In the genomic region with DNA sequence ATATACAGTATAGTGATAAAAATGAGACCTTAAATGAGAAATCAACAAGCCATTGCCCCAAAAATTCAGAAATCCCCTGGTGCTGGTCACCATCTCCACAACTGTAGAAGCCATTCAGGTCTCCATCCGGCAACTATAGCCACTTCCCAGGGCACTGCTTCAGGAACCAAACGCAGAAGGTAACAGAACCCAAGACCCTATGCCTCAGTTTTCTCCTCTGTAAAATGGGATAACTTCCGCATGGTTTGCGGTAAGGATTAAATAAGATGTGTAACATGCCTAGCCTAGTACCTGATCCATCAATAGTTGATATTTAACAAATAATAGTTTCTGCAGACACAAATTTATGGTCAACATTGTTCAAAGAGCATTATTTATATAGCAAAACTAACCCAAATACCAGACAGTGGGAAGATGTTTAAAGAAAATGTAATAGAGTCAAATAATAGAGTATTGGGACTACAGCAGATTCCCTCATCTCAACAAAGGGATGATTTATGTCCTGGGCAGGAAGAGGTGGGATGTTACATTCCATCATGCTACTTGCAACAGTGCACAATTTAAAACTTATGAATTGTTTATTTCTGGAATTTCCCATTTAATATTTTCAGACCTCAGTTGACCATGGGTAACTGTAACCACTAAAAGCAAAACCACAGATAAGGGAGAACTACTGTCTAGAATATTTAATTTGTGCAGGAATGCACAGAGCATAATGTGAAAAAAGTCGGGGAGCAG, we compare ENCODE assay signal across 18 cellular contexts. TPM values are rescaled to one million over a fixed set of nuclear protein-coding genes. Genes with fewer than 3 reads are reported as not detected.
DNase-seq lines count a peak whose midpoint lies in the region; ATAC-seq and TF ChIP-seq lines count a peak whose summit lies in the region.
"Had no signal": no experiment of that assay in that cellular context is flagged by ENCODE, and none has a peak within 500 bp of the region (broad histone marks: within the 10 kb centered on the region; RNA-seq: fewer than 3 reads in every experiment).

No MANE protein-coding gene starts in this region.

- H3K36me3 Mint-ChIP-seq in activated CD8-positive, alpha-beta memory T cell treated with anti-CD3 and anti-CD28 coated beads, Interleukin-2, amount 10 ng/mL, durations not matched to agents 7 days and 5 days, result peaks cover 49% of the 10 kb centered on the region
- H3K36me3 Mint-ChIP-seq in endothelial cell (ENCODE audit: low read depth, unreplicated experiment), result peaks cover 12% of the 10 kb centered on the region

- peaks cover 69% of the 10 kb centered on the region for H3K4me1 ChIP-seq in OCI-LY1 (ENCODE audit: insufficient read depth, low read length, severe bottlenecking)
- H3K4me1 ChIP-seq in spleen, result peaks cover 63 to 100% (median 98%) of the 10 kb centered on the region in 6 donors

- intact Hi-C loops in spleen (cut with DNase I; ENCODE audit: low total_unique reads), result no loop called here

- no peak overlapping the region for H3K4me3 ChIP-seq in OCI-LY1 (ENCODE audit: low read depth, low read length, poor library complexity, severe bottlenecking)
- H3K4me3 ChIP-seq in spleen, result peak overlapping the region in 1 of 8 donors; percentile 1
- H3K4me3 ChIP-seq: Peyer's patch had no signal

- WGBS in spleen, 5 donors, result 84 to 87% (median 86%) methylated on average over 5 of the region's 5 CpGs

- H3K9me3 ChIP-seq in OCI-LY1 (ENCODE audit: low read length) (no peaks in the 10 kb centered on the region), spleen (no peaks in the 10 kb centered on the region)
- H3K9me3 ChIP-seq: Peyer's patch had no signal

- H3K36me3 ChIP-seq in OCI-LY1 (ENCODE audit: insufficient read depth, low read length), result peaks cover 14% of the 10 kb centered on the region
- H3K36me3 ChIP-seq in spleen, result peaks cover 0 to 25% (median 0%) of the 10 kb centered on the region in 6 donors
- H3K36me3 ChIP-seq: Peyer's patch had no signal

- H3K4me3 Mint-ChIP-seq in activated CD8-positive, alpha-beta memory T cell treated with anti-CD3 and anti-CD28 coated beads, Interleukin-2, amount 10 ng/mL, durations not matched to agents 7 days and 5 days, result no peak overlapping the region
- peak overlapping the region; percentile 42 for H3K4me3 Mint-ChIP-seq in endothelial cell (ENCODE audit: unreplicated experiment)
- H3K4me3 Mint-ChIP-seq: dendritic cell treated with granulocyte-macrophage colony-stimulating factor and Interleukin-4, amounts not matched to agents 40 ng/mL and 50 ng/mL, for 4 days; neural crest cell had no signal

- H3K27ac ChIP-seq in OCI-LY1 (ENCODE audit: low read depth, low read length, poor library complexity, severe bottlenecking) (peak overlapping the region; percentile 65), spleen (peak overlapping the region in 7 of 8 donors; percentile 8 to 87 (median 68))
- H3K27ac ChIP-seq: Peyer's patch had no signal

- H3K79me2 ChIP-seq in OCI-LY1 (ENCODE audit: insufficient read depth, low read length), result peaks cover 36% of the 10 kb centered on the region

- H3K27ac Mint-ChIP-seq in activated CD8-positive, alpha-beta memory T cell treated with anti-CD3 and anti-CD28 coated beads, Interleukin-2, amount 10 ng/mL, durations not matched to agents 7 days and 5 days, result peak overlapping the region; percentile 32
- no peak overlapping the region for H3K27ac Mint-ChIP-seq in endothelial cell (ENCODE audit: unreplicated experiment)
- H3K27ac Mint-ChIP-seq: dendritic cell treated with granulocyte-macrophage colony-stimulating factor and Interleukin-4, amounts not matched to agents 40 ng/mL and 50 ng/mL, for 4 days had no signal

- H3K9ac ChIP-seq in OCI-LY1 (ENCODE audit: low read length), result no peak overlapping the region; the same call in 1 of the 2 replicates

- no peaks in the 10 kb centered on the region for H3K9me2 ChIP-seq in OCI-LY1 (ENCODE audit: low read depth, low read length)

- no peaks in the 10 kb centered on the region for H3K9me3 Mint-ChIP-seq in activated CD8-positive, alpha-beta memory T cell treated with anti-CD3 and anti-CD28 coated beads, Interleukin-2, amount 10 ng/mL, durations not matched to agents 7 days and 5 days (ENCODE audit: low read depth)
- no peaks in the 10 kb centered on the region for H3K9me3 Mint-ChIP-seq in endothelial cell (ENCODE audit: unreplicated experiment)
- H3K9me3 Mint-ChIP-seq: dendritic cell treated with granulocyte-macrophage colony-stimulating factor and Interleukin-4, amounts not matched to agents 40 ng/mL and 50 ng/mL, for 4 days; neural crest cell had no signal

- H4K20me1 ChIP-seq in OCI-LY1 (ENCODE audit: insufficient read depth, low read length), result no peaks in the 10 kb centered on the region

- no peaks in the 10 kb centered on the region for H3K27me3 Mint-ChIP-seq in activated CD8-positive, alpha-beta memory T cell treated with anti-CD3 and anti-CD28 coated beads, Interleukin-2, amount 10 ng/mL, durations not matched to agents 7 days and 5 days
- H3K27me3 Mint-ChIP-seq in endothelial cell (ENCODE audit: unreplicated experiment), result peaks cover 16% of the 10 kb centered on the region
- H3K27me3 Mint-ChIP-seq: dendritic cell treated with granulocyte-macrophage colony-stimulating factor and Interleukin-4, amounts not matched to agents 40 ng/mL and 50 ng/mL, for 4 days had no signal

- TF ChIP-seq POLR2A in spleen (IDR thresholded peaks at IDR 0.05), result no peak

- CTCF ChIA-PET in activated CD8-positive, alpha-beta memory T cell treated with anti-CD3 and anti-CD28 coated beads, Interleukin-2, amount 10 ng/mL, durations not matched to agents 7 days and 5 days (lab: Charles Lee), result no interaction called here

- H2AFZ ChIP-seq in OCI-LY1 (ENCODE audit: low read length), result no peak overlapping the region

- ATAC-seq in activated CD8-positive, alpha-beta memory T cell treated with anti-CD3 and anti-CD28 coated beads, Interleukin-2, amount 10 ng/mL, durations not matched to agents 7 days and 5 days, result no peak
- no peak for ATAC-seq in HG03520 (IDR thresholded peaks at IDR 0.05; ENCODE audit: unreplicated experiment)
- ATAC-seq: left ventricle myocardium superior, sciatic nerve had no signal

- no peaks in the 10 kb centered on the region for H3K27me3 ChIP-seq in OCI-LY1 (ENCODE audit: insufficient read depth, low read length)
- H3K27me3 ChIP-seq in spleen (replicated peaks in 1 of 7), result no peaks in the 10 kb centered on the region
- H3K27me3 ChIP-seq: Peyer's patch had no signal

- H3F3A ChIP-seq in OCI-LY1 (ENCODE audit: insufficient read depth, low read length), result no peaks in the 10 kb centered on the region; the same call in 1 of the 2 replicates

- TF ChIP-seq CTCF in OCI-LY1 (IDR thresholded peaks at IDR 0.05; ENCODE audit: low read length) (no peak), endothelial cell (IDR thresholded peaks at IDR 0.05; ENCODE audit: unreplicated experiment) (no peak), spleen (IDR thresholded peaks at IDR 0.05 in 8 of 11, conservative IDR thresholded peaks at IDR 0.05 in 3 of 11) (no peak)

- DNase-seq in activated CD8-positive, alpha-beta memory T cell treated with anti-CD3 and anti-CD28 coated beads, Interleukin-2, amount 10 ng/mL, durations not matched to agents 7 days and 5 days, result no peak
- no peak for DNase-seq in activated CD8-positive, alpha-beta memory T cell treated with anti-CD3 and anti-CD28 coated beads, Interleukin-2, amount 50 U/mL, for 48 hours
- DNase-seq in endothelial cell (ENCODE audit: low spot score) (no peak), spleen (no peak), SW 1271 (lab: John Stamatoyannopoulos, UW) (no peak), cerebellar cortex (ENCODE audit: low spot score) (no peak)
- DNase-seq: 8988T; activated CD4-positive, alpha-beta T cell treated with anti-CD3 and anti-CD28 coated beads for 1 hour; HCEC 1CT; NCI-H1694 treated with DMSO at 0.1 percent for 48 hours; NCI-H524 had no signal

- H3K4me1 Mint-ChIP-seq in activated CD8-positive, alpha-beta memory T cell treated with anti-CD3 and anti-CD28 coated beads, Interleukin-2, amount 10 ng/mL, durations not matched to agents 7 days and 5 days, result peaks cover 73% of the 10 kb centered on the region
- peaks cover 91% of the 10 kb centered on the region for H3K4me1 Mint-ChIP-seq in endothelial cell (ENCODE audit: unreplicated experiment)

- H3K4me2 ChIP-seq in OCI-LY1 (ENCODE audit: low read length), result peak overlapping the region; percentile 40

RNA-seq across cellular contexts. Expression of gene IRF2, which starts 30.0 kb away (rescaled TPM):
- total RNA-seq in activated CD8-positive, alpha-beta memory T cell treated with anti-CD3 and anti-CD28 coated beads, Interleukin-2, amount 10 ng/mL, durations not matched to agents 7 days and 5 days, result 100 to 1,000 TPM in 1 of 2 experiments, 10 to 100 TPM in 1; 81.6 to 112 TPM
- 27.6 TPM for total RNA-seq in endothelial cell (ENCODE audit: unreplicated experiment)
- 100 to 1,000 TPM in 1 of 7 donors, 10 to 100 TPM in 6; 83.2 to 101 (median 90.1) TPM for total RNA-seq in spleen
- 10 to 100 TPM; 27.1 to 44.5 (median 42.4) TPM for polyA plus RNA-seq in spleen
